ENCODE assay signal across 21 cellular contexts in genomic region chr16:28307936-28308335, GRCh38.
"Had no signal": no experiment of that assay in that cellular context is flagged by ENCODE, and none has a peak within 500 bp of the region (broad histone marks: within the 10 kb centered on the region; RNA-seq: fewer than 3 reads in every experiment).

No MANE protein-coding gene starts in this region.

- H3K9me3 ChIP-seq: esophagus squamous epithelium, gastroesophageal sphincter, left ventricle myocardium inferior, ovary, right atrium auricular region, thyroid gland, uterus had no signal

- H3K27me3 Mint-ChIP-seq: effector memory CD8-positive, alpha-beta T cell; type B pancreatic cell had no signal

- H3K9me3 Mint-ChIP-seq: dendritic cell treated with granulocyte-macrophage colony-stimulating factor and Interleukin-4, amounts not matched to agents 40 ng/mL and 50 ng/mL, for 4 days; effector memory CD8-positive, alpha-beta T cell; neural crest cell; type B pancreatic cell had no signal

- H3K4me1 Mint-ChIP-seq: neural crest cell had no signal

- H3K27me3 ChIP-seq: esophagus squamous epithelium, ovary, right atrium auricular region, thyroid gland, uterus had no signal

- H3K4me3 Mint-ChIP-seq: dendritic cell treated with granulocyte-macrophage colony-stimulating factor and Interleukin-4, amounts not matched to agents 40 ng/mL and 50 ng/mL, for 4 days; neural crest cell; type B pancreatic cell had no signal

- H3K4me3 ChIP-seq: esophagus squamous epithelium, gastroesophageal sphincter, left ventricle myocardium inferior, lung, ovary, right atrium auricular region, thyroid gland, uterus had no signal

- H3K27ac Mint-ChIP-seq: dendritic cell treated with granulocyte-macrophage colony-stimulating factor and Interleukin-4, amounts not matched to agents 40 ng/mL and 50 ng/mL, for 4 days; type B pancreatic cell had no signal

- ATAC-seq: effector memory CD8-positive, alpha-beta T cell; gastroesophageal sphincter had no signal

- DNase-seq: effector memory CD8-positive, alpha-beta T cell; esophagus squamous epithelium; foreskin fibroblast; glutamatergic neuron; left ventricle myocardium inferior; mesenchymal stem cell; midbrain; ovary; small intestine; stimulated activated CD4-positive, alpha-beta T cell treated with anti-CD3 and anti-CD28 coated beads, Interleukin-12 subunit alpha, Interleukin-12 subunit beta, amount 100 ng/mL, for 4 hours; stimulated activated naive CD4-positive, alpha-beta T cell treated with Interleukin-2 at 50 U/mL for 16 hours; thyroid gland; uterus had no signal

- FAIRE-seq: colon, keratinocyte, small intestine had no signal

- H3K27ac ChIP-seq: esophagus squamous epithelium, gastroesophageal sphincter, left ventricle myocardium inferior, ovary, right atrium auricular region, thyroid gland, uterus had no signal

- H3K4me1 ChIP-seq: esophagus squamous epithelium, gastroesophageal sphincter, thyroid gland, uterus had no signal

- H3K36me3 ChIP-seq: esophagus squamous epithelium, gastroesophageal sphincter, left ventricle myocardium inferior, ovary, right atrium auricular region, thyroid gland, uterus had no signal
